12 cellular contexts compared by ENCODE assay signal in genomic region chr1:164092603-164093353, GRCh38.
DNase-seq lines count a peak whose midpoint lies in the region; ATAC-seq, FAIRE-seq and TF ChIP-seq lines count a peak whose summit lies in the region.
"Had no signal": no experiment of that assay in that cellular context is flagged by ENCODE, and none has a peak within 500 bp of the region (broad histone marks: within the 10 kb centered on the region; RNA-seq: fewer than 3 reads in every experiment).

No MANE protein-coding gene starts in this region.

- FAIRE-seq in GM12891 (lab: Jason Lieb, UNC), result no peak

- H3K27me3 Mint-ChIP-seq in HFFc6 (ENCODE audit: insufficient read depth), result peaks cover 2% of the 10 kb centered on the region
- H3K27me3 Mint-ChIP-seq in activated CD8-positive, alpha-beta T cell treated with anti-CD3 and anti-CD28 coated beads, Interleukin-2, amount 10 ng/mL, durations not matched to agents 7 days and 5 days (ENCODE audit: low read depth), result no peaks in the 10 kb centered on the region
- H3K27me3 Mint-ChIP-seq in neural progenitor cell (ENCODE audit: insufficient read depth, low read depth), result no peaks in the 10 kb centered on the region
- no peaks in the 10 kb centered on the region for H3K27me3 Mint-ChIP-seq in T-helper 2 cell treated with Interferon-gamma antibody and Interleukin-4, amounts not matched to agents 5 μg/mL and 100 μg/mL, for 36 hours (ENCODE audit: low read depth)
- H3K27me3 Mint-ChIP-seq: activated naive CD4-positive, alpha-beta T cell treated with anti-CD3 and anti-CD28 coated beads, Interleukin-2, amount 50 U/mL, for 24 hours had no signal

- no peaks in the 10 kb centered on the region for H3K36me3 ChIP-seq in neural progenitor cell

- TF ChIP-seq CTCF in HFFc6 (IDR thresholded peaks at IDR 0.05) (peak; percentile 40; the same call in 1 of the 2 replicates), neural progenitor cell (IDR thresholded peaks at IDR 0.05) (peak; percentile 31)

- POLR2A ChIA-PET in activated CD8-positive, alpha-beta T cell treated with anti-CD3 and anti-CD28 coated beads, Interleukin-2, amount 10 ng/mL, durations not matched to agents 7 days and 5 days (lab: Charles Lee), result no interaction called here

- no peaks in the 10 kb centered on the region for H3F3A ChIP-seq in neural progenitor cell (ENCODE audit: low read depth)

- no peaks in the 10 kb centered on the region for H3K27me3 ChIP-seq in neural progenitor cell
- H3K27me3 ChIP-seq: hepatocyte had no signal

- no peak overlapping the region for H3K4me3 ChIP-seq in neural progenitor cell
- H3K4me3 ChIP-seq: hepatocyte had no signal

- no peak overlapping the region for H2AFZ ChIP-seq in neural progenitor cell (replicated peaks)
- H2AFZ ChIP-seq: hepatocyte had no signal

- H3K27ac Mint-ChIP-seq in HFFc6 (no peak overlapping the region), neural progenitor cell (no peak overlapping the region)
- no peak overlapping the region for H3K27ac Mint-ChIP-seq in activated CD8-positive, alpha-beta T cell treated with anti-CD3 and anti-CD28 coated beads, Interleukin-2, amount 10 ng/mL, durations not matched to agents 7 days and 5 days
- no peak overlapping the region for H3K27ac Mint-ChIP-seq in T-helper 2 cell treated with Interferon-gamma antibody and Interleukin-4, amounts not matched to agents 5 μg/mL and 100 μg/mL, for 36 hours
- H3K27ac Mint-ChIP-seq: activated naive CD4-positive, alpha-beta T cell treated with anti-CD3 and anti-CD28 coated beads, Interleukin-2, amount 50 U/mL, for 24 hours had no signal

- peaks cover 6% of the 10 kb centered on the region; the same call in 1 of the 2 replicates for H3K4me1 Mint-ChIP-seq in HFFc6 (ENCODE audit: low read depth)
- no peaks in the 10 kb centered on the region for H3K4me1 Mint-ChIP-seq in activated CD8-positive, alpha-beta T cell treated with anti-CD3 and anti-CD28 coated beads, Interleukin-2, amount 10 ng/mL, durations not matched to agents 7 days and 5 days (ENCODE audit: low read depth)
- H3K4me1 Mint-ChIP-seq in neural progenitor cell, result peaks cover 4% of the 10 kb centered on the region
- H3K4me1 Mint-ChIP-seq in T-helper 2 cell treated with Interferon-gamma antibody and Interleukin-4, amounts not matched to agents 5 μg/mL and 100 μg/mL, for 36 hours (ENCODE audit: low read depth), result no peaks in the 10 kb centered on the region
- H3K4me1 Mint-ChIP-seq: activated naive CD4-positive, alpha-beta T cell treated with anti-CD3 and anti-CD28 coated beads, Interleukin-2, amount 50 U/mL, for 24 hours had no signal

- CTCF ChIA-PET in activated CD8-positive, alpha-beta T cell treated with anti-CD3 and anti-CD28 coated beads, Interleukin-2, amount 10 ng/mL, durations not matched to agents 7 days and 5 days (lab: Charles Lee), result no interaction called here

- no peaks in the 10 kb centered on the region for H3K4me1 ChIP-seq in neural progenitor cell

- no peaks in the 10 kb centered on the region for H3K36me3 Mint-ChIP-seq in HFFc6 (ENCODE audit: low read depth)
- H3K36me3 Mint-ChIP-seq in activated CD8-positive, alpha-beta T cell treated with anti-CD3 and anti-CD28 coated beads, Interleukin-2, amount 10 ng/mL, durations not matched to agents 7 days and 5 days (ENCODE audit: low read depth), result no peaks in the 10 kb centered on the region
- H3K36me3 Mint-ChIP-seq in neural progenitor cell, result no peaks in the 10 kb centered on the region
- H3K36me3 Mint-ChIP-seq in T-helper 2 cell treated with Interferon-gamma antibody and Interleukin-4, amounts not matched to agents 5 μg/mL and 100 μg/mL, for 36 hours (ENCODE audit: low read depth), result no peaks in the 10 kb centered on the region
- H3K36me3 Mint-ChIP-seq: activated naive CD4-positive, alpha-beta T cell treated with anti-CD3 and anti-CD28 coated beads, Interleukin-2, amount 50 U/mL, for 24 hours had no signal

- no peaks in the 10 kb centered on the region for H4K20me1 ChIP-seq in neural progenitor cell (ENCODE audit: low read depth)

- H3K9me3 ChIP-seq in neural progenitor cell (ENCODE audit: low read depth), result peaks cover 4% of the 10 kb centered on the region

- no peak for ATAC-seq in activated CD8-positive, alpha-beta T cell treated with anti-CD3 and anti-CD28 coated beads, Interleukin-2, amount 10 ng/mL, durations not matched to agents 7 days and 5 days
- no peak for ATAC-seq in GM18858 (IDR thresholded peaks at IDR 0.05; ENCODE audit: unreplicated experiment)

- H3K9ac ChIP-seq in neural progenitor cell, result no peak overlapping the region

- H3K27ac ChIP-seq in neural progenitor cell, result no peak overlapping the region
- H3K27ac ChIP-seq: hepatocyte, VCaP had no signal

- H3K4me2 ChIP-seq in neural progenitor cell, result no peak overlapping the region
- H3K4me2 ChIP-seq: hepatocyte had no signal

- H3K9me3 Mint-ChIP-seq in HFFc6 (peaks cover 15% of the 10 kb centered on the region), neural progenitor cell (peaks cover 20% of the 10 kb centered on the region)
- peaks cover 14% of the 10 kb centered on the region for H3K9me3 Mint-ChIP-seq in activated CD8-positive, alpha-beta T cell treated with anti-CD3 and anti-CD28 coated beads, Interleukin-2, amount 10 ng/mL, durations not matched to agents 7 days and 5 days (ENCODE audit: insufficient read depth)
- H3K9me3 Mint-ChIP-seq in T-helper 2 cell treated with Interferon-gamma antibody and Interleukin-4, amounts not matched to agents 5 μg/mL and 100 μg/mL, for 36 hours, result peaks cover 28% of the 10 kb centered on the region

- DNase-seq in activated CD4-positive, alpha-beta T cell treated with anti-CD3 and anti-CD28 coated beads, Interleukin-2, amount 50 U/mL, for 48 hours, result peak; percentile 2 to 4
- no peak for DNase-seq in activated CD4-positive, alpha-beta T cell treated with anti-CD3 and anti-CD28 coated beads for 4 hours
- DNase-seq in HFFc6, result no peak
- DNase-seq in activated CD8-positive, alpha-beta T cell treated with anti-CD3 and anti-CD28 coated beads, Interleukin-2, amount 10 ng/mL, durations not matched to agents 7 days and 5 days, result peak; percentile 20
- DNase-seq in neural progenitor cell (ENCODE audit: low spot score), result no peak
- no peak for DNase-seq in GM12891 (ENCODE audit: insufficient read length, low spot score)
- no peak for DNase-seq in T-helper 2 cell treated with Interferon-gamma antibody and Interleukin-4, amounts not matched to agents 5 μg/mL and 100 μg/mL, for 36 hours (ENCODE audit: low spot score)
- DNase-seq: NCI-H1436 had no signal

- H3K4me3 Mint-ChIP-seq in HFFc6 (no peak overlapping the region), neural progenitor cell (no peak overlapping the region)
- H3K4me3 Mint-ChIP-seq in activated CD8-positive, alpha-beta T cell treated with anti-CD3 and anti-CD28 coated beads, Interleukin-2, amount 10 ng/mL, durations not matched to agents 7 days and 5 days, result no peak overlapping the region
- H3K4me3 Mint-ChIP-seq in T-helper 2 cell treated with Interferon-gamma antibody and Interleukin-4, amounts not matched to agents 5 μg/mL and 100 μg/mL, for 36 hours, result no peak overlapping the region
- H3K4me3 Mint-ChIP-seq: activated naive CD4-positive, alpha-beta T cell treated with anti-CD3 and anti-CD28 coated beads, Interleukin-2, amount 50 U/mL, for 24 hours had no signal

- TF ChIP-seq POLR2A in GM12891 (IDR thresholded peaks at IDR 0.05; ENCODE audit: low read depth, low read length), result no peak

- H3K79me2 ChIP-seq in neural progenitor cell (ENCODE audit: low read depth), result no peaks in the 10 kb centered on the region
- H3K79me2 ChIP-seq: hepatocyte had no signal

TF ChIP-seq in GM12891, 5 proteins besides CTCF, POLR2A, EP300 and RAD21:
- no peak for TF ChIP-seq POLR2AphosphoS5 (IDR thresholded peaks at IDR 0.05; ENCODE audit: low read depth, low read length)
- TF ChIP-seq PAX5 (IDR thresholded peaks at IDR 0.05; ENCODE audit: insufficient read depth, low read length, severe bottlenecking), result no peak
- TF ChIP-seq SPI1 (IDR thresholded peaks at IDR 0.05; ENCODE audit: low read depth, low read length), result no peak
- TF ChIP-seq TAF1 (IDR thresholded peaks at IDR 0.05; ENCODE audit: low read depth, low read length), result no peak
- no peak for TF ChIP-seq POU2F2 (IDR thresholded peaks at IDR 0.05; ENCODE audit: low read depth, low read length)

Comparison
In these comparisons a context has a peak if more than half of its experiments do, and no peak if none do; other contexts are left out.
1. DNase-seq: peak in activated CD4-positive, alpha-beta T cell treated with anti-CD3 and anti-CD28 coated beads, Interleukin-2, amount 50 U/mL, for 48 hours (2 of 2) and activated CD8-positive, alpha-beta T cell treated with anti-CD3 and anti-CD28 coated beads, Interleukin-2, amount 10 ng/mL, durations not matched to agents 7 days and 5 days (single experiment); none in activated CD4-positive, alpha-beta T cell treated with anti-CD3 and anti-CD28 coated beads for 4 hours (0 of 2), HFFc6 (single experiment), neural progenitor cell (single experiment), GM12891 (single experiment) and T-helper 2 cell treated with Interferon-gamma antibody and Interleukin-4, amounts not matched to agents 5 μg/mL and 100 μg/mL, for 36 hours (single experiment).